In the genomic region with DNA sequence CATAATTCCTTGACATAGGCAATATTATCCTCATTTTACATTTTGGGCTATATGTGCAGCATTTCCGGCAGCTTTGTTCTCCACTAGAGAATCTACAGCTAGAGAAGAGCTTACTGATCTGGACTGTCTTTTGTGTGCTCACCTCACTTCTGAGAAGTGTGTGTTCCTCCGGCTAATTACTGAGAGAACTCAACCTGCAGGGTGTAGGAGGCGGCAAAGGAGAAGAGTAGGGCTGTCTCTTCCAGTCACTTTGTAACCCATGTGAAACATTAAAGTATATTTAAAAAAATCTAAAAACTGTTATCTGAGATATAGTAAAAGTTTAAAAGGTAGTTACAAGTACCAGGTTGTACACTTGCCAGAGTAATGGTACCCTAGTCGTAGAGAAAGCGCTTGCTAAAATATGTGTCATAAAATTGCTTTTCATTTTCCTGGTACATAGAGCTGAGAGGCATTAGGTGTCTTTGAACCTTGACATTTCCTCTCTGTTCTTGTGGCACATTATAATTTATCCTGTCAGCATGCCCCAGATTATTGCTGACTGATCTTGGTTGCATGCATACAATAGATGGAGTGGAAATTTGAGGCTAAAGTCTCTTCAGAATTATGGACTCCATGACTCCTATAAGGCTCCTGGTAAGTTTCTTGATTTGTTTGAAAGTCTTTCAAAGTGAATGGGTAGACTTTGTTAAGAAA, we compare ENCODE assay signal across 15 cellular contexts.
DNase-seq lines count a peak whose midpoint lies in the region; ATAC-seq and TF ChIP-seq lines count a peak whose summit lies in the region.
"Had no signal": no experiment of that assay in that cellular context is flagged by ENCODE, and none has a peak within 500 bp of the region (broad histone marks: within the 10 kb centered on the region; RNA-seq: fewer than 3 reads in every experiment).

No MANE protein-coding gene starts in this region.

- no peak overlapping the region for H3K9ac ChIP-seq in neural cell (ENCODE audit: low read length)
- H3K9ac ChIP-seq: BLaER1 treated with 17β-estradiol and CSF1 and Interleukin-3, amounts not matched to agents 10 nM and 100 nM had no signal

- no peak for TF ChIP-seq POLR2A in esophagus squamous epithelium (IDR thresholded peaks at IDR 0.05)

- TF ChIP-seq CTCF in cardiac muscle cell (IDR thresholded peaks at IDR 0.05; ENCODE audit: low read depth, low read length) (no peak), neural cell (IDR thresholded peaks at IDR 0.05; ENCODE audit: poor library complexity, severe bottlenecking) (no peak), esophagus squamous epithelium (IDR thresholded peaks at IDR 0.05) (no peak)

- H4K20me1 ChIP-seq in neural cell (ENCODE audit: insufficient read depth): no peaks in the 10 kb centered on the region
- H4K20me1 ChIP-seq: BLaER1 treated with 17β-estradiol and CSF1 and Interleukin-3, amounts not matched to agents 10 nM and 100 nM had no signal

- TF ChIP-seq RAD21 in neural cell (conservative IDR thresholded peaks at IDR 0.05): no peak

- peak; percentile 82 for TF ChIP-seq EP300 in neural cell (conservative IDR thresholded peaks at IDR 0.05; ENCODE audit: poor library complexity, severe bottlenecking)

- no peak overlapping the region for H3K4me3 ChIP-seq in cardiac muscle cell
- no peak overlapping the region for H3K4me3 ChIP-seq in right cardiac atrium (ENCODE audit: low read length)
- H3K4me3 ChIP-seq in neural cell (ENCODE audit: low read length): no peak overlapping the region
- no peak overlapping the region for H3K4me3 ChIP-seq in esophagus squamous epithelium
- H3K4me3 ChIP-seq: A549; BLaER1 treated with 17β-estradiol and CSF1 and Interleukin-3, amounts not matched to agents 10 nM and 100 nM had no signal

- ATAC-seq in right cardiac atrium (no peak), HG03521 (IDR thresholded peaks at IDR 0.05; ENCODE audit: unreplicated experiment) (no peak)
- ATAC-seq: A549; CD8-positive, alpha-beta T cell had no signal

- H3K9me2 ChIP-seq in neural cell (ENCODE audit: insufficient read depth, low read length): no peaks in the 10 kb centered on the region

- no peaks in the 10 kb centered on the region for H3K9me3 ChIP-seq in cardiac muscle cell (ENCODE audit: low read depth)
- H3K9me3 ChIP-seq in right cardiac atrium (ENCODE audit: control insufficient read depth, low read length): no peaks in the 10 kb centered on the region
- H3K9me3 ChIP-seq in neural cell (ENCODE audit: low read length): no peaks in the 10 kb centered on the region
- no peaks in the 10 kb centered on the region for H3K9me3 ChIP-seq in esophagus squamous epithelium
- H3K9me3 ChIP-seq: A549; BLaER1 treated with 17β-estradiol and CSF1 and Interleukin-3, amounts not matched to agents 10 nM and 100 nM had no signal

- DNase-seq in cardiac muscle cell (ENCODE audit: low read depth in 1 of 2, low spot score in 1 of 2) (no peak), right cardiac atrium (no peak), NCI-H69 (lab: John Stamatoyannopoulos, UW) (peak; percentile 42), esophagus squamous epithelium (lab: John Stamatoyannopoulos, UW) (no peak)
- DNase-seq: AML-193; CD4-positive, alpha-beta T cell; CD8-positive, alpha-beta T cell; DMS79 treated with DMSO at 0.1 percent for 48 hours; GF-D8 had no signal

- peak overlapping the region; percentile 42 for H3K27ac ChIP-seq in cardiac muscle cell
- H3K27ac ChIP-seq in right cardiac atrium (ENCODE audit: low read length): no peak overlapping the region
- H3K27ac ChIP-seq in neural cell (ENCODE audit: low read length): no peak overlapping the region
- H3K27ac ChIP-seq in esophagus squamous epithelium: no peak overlapping the region
- H3K27ac ChIP-seq: 22Rv1; A549; BLaER1 treated with 17β-estradiol and CSF1 and Interleukin-3, amounts not matched to agents 10 nM and 100 nM; C4-2B had no signal

- H3K4me1 ChIP-seq in cardiac muscle cell (ENCODE audit: low read depth) (peaks cover 48% of the 10 kb centered on the region), right cardiac atrium (ENCODE audit: control insufficient read depth, insufficient read depth, low read length) (peaks cover 5% of the 10 kb centered on the region), esophagus squamous epithelium (no peaks in the 10 kb centered on the region)
- H3K4me1 ChIP-seq: A549 had no signal

- H3K36me3 ChIP-seq in cardiac muscle cell (no peaks in the 10 kb centered on the region), neural cell (ENCODE audit: insufficient read depth, low read length) (no peaks in the 10 kb centered on the region), esophagus squamous epithelium (no peaks in the 10 kb centered on the region)
- H3K36me3 ChIP-seq: BLaER1 treated with 17β-estradiol and CSF1 and Interleukin-3, amounts not matched to agents 10 nM and 100 nM had no signal

- no peak overlapping the region for H3K4me2 ChIP-seq in neural cell (ENCODE audit: low read length)
- H3K4me2 ChIP-seq: A549; BLaER1 treated with 17β-estradiol and CSF1 and Interleukin-3, amounts not matched to agents 10 nM and 100 nM had no signal

- intact Hi-C loops in right cardiac atrium (cut with DNase I) (loop anchor here in 2 of 4 donors (5.0 to 10.0 kb wide), 2 partner anchors 133 to 141 kb away; no protein-coding TSS in a partner anchor), esophagus squamous epithelium (cut with DNase I) (loop anchor here (10.0 kb wide), 1 partner anchor 143 kb away; no protein-coding TSS in a partner anchor)

- WGBS in right cardiac atrium: 95% methylated on average over 5 of the region's 5 CpGs
- WGBS in esophagus squamous epithelium, 2 donors: 91 to 92% methylated on average over 5 of the region's 5 CpGs

- no peak overlapping the region for H2AFZ ChIP-seq in neural cell (ENCODE audit: low read depth, low read length)

- no peaks in the 10 kb centered on the region for H3F3A ChIP-seq in neural cell (ENCODE audit: insufficient read depth, low read length, poor library complexity, severe bottlenecking)

- no peaks in the 10 kb centered on the region for H3K79me2 ChIP-seq in neural cell (replicated peaks; ENCODE audit: insufficient read depth, low read length)

- H3K27me3 ChIP-seq in cardiac muscle cell (no peaks in the 10 kb centered on the region), right cardiac atrium (ENCODE audit: control insufficient read depth, insufficient read depth) (no peaks in the 10 kb centered on the region), neural cell (ENCODE audit: insufficient read depth, low read depth, low read length) (no peaks in the 10 kb centered on the region), esophagus squamous epithelium (no peaks in the 10 kb centered on the region)
- H3K27me3 ChIP-seq: BLaER1 treated with 17β-estradiol and CSF1 and Interleukin-3, amounts not matched to agents 10 nM and 100 nM had no signal

TF ChIP-seq in neural cell, 6 proteins besides CTCF, POLR2A, EP300 and RAD21:
- TF ChIP-seq SMC3 (conservative IDR thresholded peaks at IDR 0.05; ENCODE audit: poor library complexity) (no peak), MXI1 (conservative IDR thresholded peaks at IDR 0.05; ENCODE audit: poor library complexity, severe bottlenecking) (no peak), TAF1 (IDR thresholded peaks at IDR 0.05; ENCODE audit: low read depth) (no peak), EZH2 (IDR thresholded peaks at IDR 0.05; ENCODE audit: borderline replicate concordance, insufficient read depth, low read length, poor library complexity, severe bottlenecking) (no peak), POLR2AphosphoS5 (IDR thresholded peaks at IDR 0.05) (peak; percentile 56)
- TF ChIP-seq, protein P1, sequence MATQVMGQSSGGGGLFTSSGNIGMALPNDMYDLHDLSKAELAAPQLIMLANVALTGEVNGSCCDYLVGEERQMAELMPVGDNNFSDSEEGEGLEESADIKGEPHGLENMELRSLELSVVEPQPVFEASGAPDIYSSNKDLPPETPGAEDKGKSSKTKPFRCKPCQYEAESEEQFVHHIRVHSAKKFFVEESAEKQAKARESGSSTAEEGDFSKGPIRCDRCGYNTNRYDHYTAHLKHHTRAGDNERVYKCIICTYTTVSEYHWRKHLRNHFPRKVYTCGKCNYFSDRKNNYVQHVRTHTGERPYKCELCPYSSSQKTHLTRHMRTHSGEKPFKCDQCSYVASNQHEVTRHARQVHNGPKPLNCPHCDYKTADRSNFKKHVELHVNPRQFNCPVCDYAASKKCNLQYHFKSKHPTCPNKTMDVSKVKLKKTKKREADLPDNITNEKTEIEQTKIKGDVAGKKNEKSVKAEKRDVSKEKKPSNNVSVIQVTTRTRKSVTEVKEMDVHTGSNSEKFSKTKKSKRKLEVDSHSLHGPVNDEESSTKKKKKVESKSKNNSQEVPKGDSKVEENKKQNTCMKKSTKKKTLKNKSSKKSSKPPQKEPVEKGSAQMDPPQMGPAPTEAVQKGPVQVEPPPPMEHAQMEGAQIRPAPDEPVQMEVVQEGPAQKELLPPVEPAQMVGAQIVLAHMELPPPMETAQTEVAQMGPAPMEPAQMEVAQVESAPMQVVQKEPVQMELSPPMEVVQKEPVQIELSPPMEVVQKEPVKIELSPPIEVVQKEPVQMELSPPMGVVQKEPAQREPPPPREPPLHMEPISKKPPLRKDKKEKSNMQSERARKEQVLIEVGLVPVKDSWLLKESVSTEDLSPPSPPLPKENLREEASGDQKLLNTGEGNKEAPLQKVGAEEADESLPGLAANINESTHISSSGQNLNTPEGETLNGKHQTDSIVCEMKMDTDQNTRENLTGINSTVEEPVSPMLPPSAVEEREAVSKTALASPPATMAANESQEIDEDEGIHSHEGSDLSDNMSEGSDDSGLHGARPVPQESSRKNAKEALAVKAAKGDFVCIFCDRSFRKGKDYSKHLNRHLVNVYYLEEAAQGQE (IDR thresholded peaks at IDR 0.05; ENCODE audit: borderline replicate concordance): no peak
